Comparison of ENCODE assay signal across 19 cellular contexts in the genomic region with DNA sequence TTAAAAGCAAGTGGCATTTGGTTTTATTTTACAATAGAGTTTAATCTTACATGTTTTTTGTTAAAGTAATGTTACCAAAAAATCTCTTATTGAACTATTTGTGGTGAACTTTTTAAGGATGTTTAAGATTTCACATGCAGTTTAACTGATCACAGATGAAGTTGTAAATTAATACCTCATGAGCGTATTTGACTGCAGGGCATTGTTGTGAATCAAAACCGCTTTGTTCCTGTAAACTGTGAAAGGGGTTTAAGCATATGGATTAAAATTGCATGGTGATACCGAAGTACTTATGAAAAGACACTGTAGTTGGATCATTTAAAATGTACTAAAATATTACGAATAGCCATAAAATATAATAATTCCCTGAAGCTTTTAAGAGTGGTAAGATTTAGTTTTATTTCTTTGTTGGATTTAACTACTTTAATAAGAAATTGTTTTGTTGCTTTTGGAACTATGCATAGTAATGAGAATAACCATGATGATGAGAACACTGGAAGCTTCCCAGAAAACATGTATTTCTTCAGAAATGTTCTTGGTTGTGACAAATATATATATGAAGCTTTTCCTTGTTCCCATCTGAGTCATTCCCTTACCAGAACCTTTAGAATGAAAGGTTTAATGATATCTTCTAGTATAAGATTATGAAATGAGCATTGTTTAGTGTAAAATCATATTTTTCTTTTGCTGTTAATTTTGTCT.
DNase-seq lines count a peak whose midpoint lies in the region; ATAC-seq and TF ChIP-seq lines count a peak whose summit lies in the region.
"Had no signal": no experiment of that assay in that cellular context is flagged by ENCODE, and none has a peak within 500 bp of the region (broad histone marks: within the 10 kb centered on the region; RNA-seq: fewer than 3 reads in every experiment).

No MANE protein-coding gene starts in this region.

- H3K4me3 Mint-ChIP-seq in HFFc6 = peak overlapping the region; percentile 60
- H3K4me3 Mint-ChIP-seq: GM23338 had no signal

- in situ Hi-C loops in transverse colon (cut with MboI; ENCODE audit: low pct_ligation_motif_present in 1 of 4, low pct_unique_long_range_greater_than_20kb in 1 of 4, low sequenced_read_pairs in 3 of 4) = no loop called here

- H3K36me3 ChIP-seq in BJ (ENCODE audit: control insufficient read depth, insufficient read depth, low read length) (no peaks in the 10 kb centered on the region), transverse colon (no peaks in the 10 kb centered on the region)
- H3K36me3 ChIP-seq: BE2C, gastrocnemius medialis had no signal

- TF ChIP-seq POLR2A in transverse colon (IDR thresholded peaks at IDR 0.05) = no peak

- H3K9me3 ChIP-seq in transverse colon = no peaks in the 10 kb centered on the region
- H3K9me3 ChIP-seq: BE2C, gastrocnemius medialis had no signal

- CTCF ChIA-PET in BJ (lab: Yijun Ruan, JAX) = no interaction called here

- TF ChIP-seq CTCF in BJ (IDR thresholded peaks at IDR 0.05; ENCODE audit: insufficient read depth, low read depth, low read length) (no peak), HFFc6 (IDR thresholded peaks at IDR 0.05) (no peak), cardiac fibroblast (IDR thresholded peaks at IDR 0.05; ENCODE audit: low read depth, low read length) (no peak), GM10266 (IDR thresholded peaks at IDR 0.05; ENCODE audit: control insufficient read depth, insufficient read depth, low read depth, missing control alignments) (no peak), transverse colon (IDR thresholded peaks at IDR 0.05) (no peak)

- TF ChIP-seq EP300 in transverse colon (IDR thresholded peaks at IDR 0.05; ENCODE audit: low read depth) = no peak

- H3K27me3 ChIP-seq in BJ (ENCODE audit: control insufficient read depth, insufficient read depth, low read length) = no peaks in the 10 kb centered on the region
- H3K27me3 ChIP-seq in transverse colon = no peaks in the 10 kb centered on the region
- H3K27me3 ChIP-seq: BE2C, dorsolateral prefrontal cortex, gastrocnemius medialis had no signal

- H3K4me1 Mint-ChIP-seq in HFFc6 (ENCODE audit: low read depth) = peaks cover 42% of the 10 kb centered on the region
- H3K4me1 Mint-ChIP-seq: GM23338 had no signal

- no peaks in the 10 kb centered on the region for H3K4me1 ChIP-seq in transverse colon
- H3K4me1 ChIP-seq: BE2C, gastrocnemius medialis had no signal

- 94 to 95% methylated on average over 4 of the region's 4 CpGs for WGBS in transverse colon (ENCODE audit: low coverage in 1 of 2), 2 donors

- no peak for ATAC-seq in HG02763 (IDR thresholded peaks at IDR 0.05; ENCODE audit: unreplicated experiment)
- ATAC-seq: gastrocnemius medialis, GM23338, Panc1 had no signal

- intact Hi-C loops in transverse colon (cut with DNase I; ENCODE audit: low total_unique reads) = no loop called here

- peaks cover 24% of the 10 kb centered on the region for H3K9me3 Mint-ChIP-seq in HFFc6
- H3K9me3 Mint-ChIP-seq: GM23338 had no signal

- no peak overlapping the region for H3K27ac ChIP-seq in transverse colon
- H3K27ac ChIP-seq: gastrocnemius medialis had no signal

- H3K27me3 Mint-ChIP-seq in HFFc6 (ENCODE audit: insufficient read depth) = no peaks in the 10 kb centered on the region; the same call in 1 of the 2 replicates

- DNase-seq in BJ (ENCODE audit: low read depth) (peak; percentile 62), HFFc6 (peak; percentile 54), cardiac fibroblast (ENCODE audit: low read depth in 2 of 2) (peak; percentile 54 to 75), foreskin melanocyte (peak; percentile 64), NCI-H1092 (lab: John Stamatoyannopoulos, UW) (no peak), GM10266 (ENCODE audit: extremely low spot score) (no peak), transverse colon (no peak)
- DNase-seq: aorta, BE2C, dorsolateral prefrontal cortex, gastrocnemius medialis, MM.1S, NCI-H2029 treated with DMSO at 0.1 percent for 48 hours, NCI-H748 treated with DMSO at 0.1 percent for 48 hours, retina, T-helper 1 cell had no signal

- H3K4me3 ChIP-seq in BJ (ENCODE audit: low read depth, low read length) (no peak overlapping the region), cardiac fibroblast (replicated peaks in 1 of 2; ENCODE audit: low read depth in 2 of 2, low read length in 2 of 2) (no peak overlapping the region), transverse colon (no peak overlapping the region)
- H3K4me3 ChIP-seq: gastrocnemius medialis, GM23338 had no signal

- peak overlapping the region; percentile 90 for H3K27ac Mint-ChIP-seq in HFFc6
- H3K27ac Mint-ChIP-seq: GM23338 had no signal

- POLR2A ChIA-PET in BJ (lab: Charles Lee) = no interaction called here

- peaks cover 39% of the 10 kb centered on the region for H3K36me3 Mint-ChIP-seq in HFFc6 (ENCODE audit: low read depth)

Comparison
In these comparisons a context has a peak if more than half of its experiments do, and no peak if none do; other contexts are left out.
1. DNase-seq: peak in BJ (single experiment), HFFc6 (single experiment), cardiac fibroblast (2 of 2) and foreskin melanocyte (single experiment); none in NCI-H1092 (single experiment), GM10266 (single experiment) and transverse colon (single experiment).